In the genomic region with DNA sequence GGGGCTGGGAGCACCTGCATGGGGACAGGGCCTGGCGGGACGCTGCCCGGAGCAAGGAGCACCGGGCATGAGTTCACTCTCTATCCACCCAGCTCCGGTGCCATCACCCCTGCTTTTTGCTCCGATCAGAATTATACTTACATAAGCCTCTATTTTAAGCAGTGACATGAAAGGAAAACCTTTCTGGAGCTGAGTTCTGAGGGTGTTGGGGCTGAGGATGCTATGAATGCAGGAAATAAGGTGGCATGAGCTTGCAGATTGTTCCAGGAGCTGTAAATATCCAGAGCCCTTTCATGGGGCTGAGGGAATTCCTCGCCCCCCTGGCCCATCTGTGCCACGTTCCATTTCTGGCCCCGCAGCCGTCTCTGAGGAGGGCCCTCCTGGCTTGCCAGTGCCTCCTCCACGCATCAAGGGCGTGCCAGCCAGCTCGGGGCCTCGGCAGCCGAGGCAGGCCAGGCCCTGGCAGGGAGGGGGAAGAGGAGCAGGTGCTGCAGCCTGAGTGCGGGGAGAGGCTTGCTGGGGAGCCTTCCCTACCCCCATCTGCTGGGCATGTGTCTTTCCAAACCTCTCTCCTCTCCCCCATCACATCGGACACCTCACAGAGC, we compare ENCODE assay signal across 10 cellular contexts.
DNase-seq lines count a peak whose midpoint lies in the region; ATAC-seq and TF ChIP-seq lines count a peak whose summit lies in the region.
"Had no signal": no experiment of that assay in that cellular context is flagged by ENCODE, and none has a peak within 500 bp of the region (broad histone marks: within the 10 kb centered on the region; RNA-seq: fewer than 3 reads in every experiment).

No MANE protein-coding gene starts in this region.

- peaks cover 54% of the 10 kb centered on the region for H3K36me3 Mint-ChIP-seq in Caco-2 (ENCODE audit: insufficient read depth, unreplicated experiment)

- POLR2A ChIA-PET in Caco-2 (lab: Charles Lee): interaction anchor here (0.9 kb wide), 1 partner anchor 23 kb away, joined by 3 read pairs; no protein-coding TSS in a partner anchor

- H3K36me3 ChIP-seq in Caco-2 (ENCODE audit: control insufficient read depth, insufficient read depth, low read length) (peaks cover 1% of the 10 kb centered on the region), cardiac muscle cell (no peaks in the 10 kb centered on the region), prostate gland (no peaks in the 10 kb centered on the region)
- H3K36me3 ChIP-seq: BE2C had no signal

- no peaks in the 10 kb centered on the region for H3K27me3 Mint-ChIP-seq in Caco-2 (ENCODE audit: insufficient read depth, unreplicated experiment)

- no peak overlapping the region for H3K4me3 ChIP-seq in Caco-2 (ENCODE audit: low read depth, low read length)
- H3K4me3 ChIP-seq in cardiac muscle cell: no peak overlapping the region
- H3K4me3 ChIP-seq in prostate gland: no peak overlapping the region

- DNase-seq in Caco-2 (no peak), NCI-H524 (lab: John Stamatoyannopoulos, UW) (peak; percentile 77 to 88), cardiac muscle cell (ENCODE audit: low read depth in 1 of 2, low spot score in 1 of 2) (no peak), prostate gland (ENCODE audit: low spot score) (no peak), NCI-H748 (lab: John Stamatoyannopoulos, UW; ENCODE audit: unreplicated experiment) (no peak)
- DNase-seq: activated T-cell treated with anti-CD3 and anti-CD28 coated beads, Interleukin-2, amount 50 U/mL, for 48 hours; BE2C had no signal

- no peaks in the 10 kb centered on the region for H3K9me3 ChIP-seq in Caco-2
- H3K9me3 ChIP-seq in cardiac muscle cell (ENCODE audit: low read depth): no peaks in the 10 kb centered on the region
- H3K9me3 ChIP-seq in prostate gland: no peaks in the 10 kb centered on the region
- H3K9me3 ChIP-seq: BE2C had no signal

- H3K4me1 Mint-ChIP-seq in Caco-2 (ENCODE audit: low read depth, unreplicated experiment): peaks cover 7% of the 10 kb centered on the region

- H3K27ac ChIP-seq in cardiac muscle cell: peak overlapping the region; percentile 98
- peak overlapping the region; percentile 43 to 58 for H3K27ac ChIP-seq in prostate gland

- CTCF ChIA-PET in Caco-2 (lab: Charles Lee): interaction anchor here (0.6 kb wide), 1 partner anchor 313 kb away, joined by 5 read pairs; no protein-coding TSS in a partner anchor

- BruUV-seq in Caco-2 (replicated peaks; lab: Mats Ljungman, UMichigan): no TSS peak

- H3K4me1 ChIP-seq in Caco-2 (peaks cover 17% of the 10 kb centered on the region), cardiac muscle cell (ENCODE audit: low read depth) (peaks cover 55% of the 10 kb centered on the region), prostate gland (replicated peaks) (peaks cover 5% of the 10 kb centered on the region)

- TF ChIP-seq CTCF in Caco-2 (IDR thresholded peaks at IDR 0.05; ENCODE audit: insufficient read depth in 1 of 2, low read depth in 1 of 2, low read length in 1 of 2, severe bottlenecking in 1 of 2, unreplicated experiment in 1 of 2) (no peak), cardiac muscle cell (IDR thresholded peaks at IDR 0.05; ENCODE audit: low read depth, low read length) (no peak), prostate gland (IDR thresholded peaks at IDR 0.05) (no peak)

- ATAC-seq in HG03025 (IDR thresholded peaks at IDR 0.05; ENCODE audit: low FRiP score, unreplicated experiment): no peak
- no peak for ATAC-seq in GM21737 (IDR thresholded peaks at IDR 0.05; ENCODE audit: unreplicated experiment)
- ATAC-seq in HG02763 (IDR thresholded peaks at IDR 0.05; ENCODE audit: unreplicated experiment): no peak

- peak overlapping the region; percentile 84 for H3K27ac Mint-ChIP-seq in Caco-2 (ENCODE audit: unreplicated experiment)

- no peak for TF ChIP-seq POLR2A in prostate gland (IDR thresholded peaks at IDR 0.05)

- H3K27me3 ChIP-seq in Caco-2 (replicated peaks; ENCODE audit: control insufficient read depth, insufficient read depth, low read length) (no peaks in the 10 kb centered on the region), cardiac muscle cell (no peaks in the 10 kb centered on the region), prostate gland (replicated peaks; ENCODE audit: insufficient read depth) (no peaks in the 10 kb centered on the region)
- H3K27me3 ChIP-seq: BE2C had no signal

- no peak overlapping the region for H3K4me3 Mint-ChIP-seq in Caco-2 (ENCODE audit: unreplicated experiment)

- WGBS in prostate gland: 55% methylated on average over 17 of the region's 17 CpGs

- H3K9me3 Mint-ChIP-seq in Caco-2 (ENCODE audit: unreplicated experiment): no peaks in the 10 kb centered on the region

- intact Hi-C loops in Caco-2 (cut with micrococcal nuclease; ENCODE audit: unreplicated experiment) (no loop called here), prostate gland (cut with DNase I) (no loop called here)

Comparison
In these comparisons a context has a peak if more than half of its experiments do, and no peak if none do; other contexts are left out.
1. DNase-seq: peak in NCI-H524 (2 of 2); none in Caco-2 (0 of 2), cardiac muscle cell (0 of 2), prostate gland (single experiment) and NCI-H748 (single experiment).